22 cellular contexts compared by ENCODE assay signal in genomic region chr4:139469216-139469615, GRCh38.
"Had no signal": no experiment of that assay in that cellular context is flagged by ENCODE, and none has a peak within 500 bp of the region (broad histone marks: within the 10 kb centered on the region; RNA-seq: fewer than 3 reads in every experiment).

No MANE protein-coding gene starts in this region.

- H3K4me3 ChIP-seq: heart left ventricle, mucosa of descending colon, right atrium auricular region, sigmoid colon, skin epidermis had no signal

- H3K4me3 Mint-ChIP-seq: dendritic cell treated with granulocyte-macrophage colony-stimulating factor and Interleukin-4, amounts not matched to agents 40 ng/mL and 50 ng/mL, for 4 days; type B pancreatic cell had no signal

- H3K27ac ChIP-seq: heart left ventricle, right atrium auricular region, sigmoid colon, skin epidermis had no signal

- H3K9me3 Mint-ChIP-seq: type B pancreatic cell had no signal

- H3K9me3 ChIP-seq: neutrophil, sigmoid colon had no signal

- H3K27ac Mint-ChIP-seq: dendritic cell treated with granulocyte-macrophage colony-stimulating factor and Interleukin-4, amounts not matched to agents 40 ng/mL and 50 ng/mL, for 4 days; type B pancreatic cell had no signal

- H3K27me3 ChIP-seq: heart left ventricle, neutrophil, right atrium auricular region, sigmoid colon had no signal

- FAIRE-seq: colon, endothelial cell of umbilical vein, frontal cortex, islet of Langerhans, urothelium cell line had no signal

- H3K27me3 Mint-ChIP-seq: dendritic cell treated with granulocyte-macrophage colony-stimulating factor and Interleukin-4, amounts not matched to agents 40 ng/mL and 50 ng/mL, for 4 days; naive thymus-derived CD8-positive, alpha-beta T cell; type B pancreatic cell had no signal

- H3K4me1 ChIP-seq: right atrium auricular region had no signal

- DNase-seq: erythroblast; heart left ventricle; hippocampal formation; kidney glomerular epithelial cell; mammary epithelial cell; mucosa of descending colon; naive thymus-derived CD8-positive, alpha-beta T cell; posterior cingulate gyrus; sigmoid colon; stimulated activated CD4-positive, alpha-beta T cell treated with anti-CD3 and anti-CD28 coated beads, Interleukin-2, amount 100 ng/mL, for 24 hours; stimulated activated CD4-positive, alpha-beta T cell treated with anti-CD3 and anti-CD28 coated beads, Interleukin-4, amount 100 ng/mL, for 4 hours; stimulated activated naive CD4-positive, alpha-beta T cell had no signal

- ATAC-seq: heart left ventricle; naive thymus-derived CD8-positive, alpha-beta T cell had no signal
